9 cellular contexts compared by ENCODE assay signal in genomic region chr17:62692721-62693431, GRCh38.
A peak's percentile ranks its signal among the peaks of the same experiment; 100 is the strongest.
DNase-seq lines count a peak whose midpoint lies in the region; ATAC-seq lines count a peak whose summit lies in the region.
"Had no signal": no experiment of that assay in that cellular context is flagged by ENCODE, and none has a peak within 500 bp of the region (broad histone marks: within the 10 kb centered on the region; RNA-seq: fewer than 3 reads in every experiment).

No MANE protein-coding gene starts in this region.

- H3K4me3 Mint-ChIP-seq in stimulated activated naive B cell treated with anti-CD40 and anti-IgM and Interleukin-4, amounts not matched to agents 10 μg/mL and 1 μg/mL and 100 μg/mL, for 72 hours, result no peak overlapping the region
- H3K4me3 Mint-ChIP-seq: CD4-positive, CD25-positive, alpha-beta regulatory T cell had no signal

- WGBS in esophagus, 2 donors, result 62 to 77% methylated on average over 14 of the region's 14 CpGs

- H3K4me1 ChIP-seq in esophagus (ENCODE audit: control insufficient read depth in 2 of 2, insufficient read depth in 2 of 2, low read length in 1 of 2), result peaks cover 0 to 30% of the 10 kb centered on the region in 2 donors

- no peak overlapping the region for H3K27ac Mint-ChIP-seq in stimulated activated naive B cell treated with anti-CD40 and anti-IgM and Interleukin-4, amounts not matched to agents 10 μg/mL and 1 μg/mL and 100 μg/mL, for 72 hours
- H3K27ac Mint-ChIP-seq: CD4-positive, CD25-positive, alpha-beta regulatory T cell had no signal

- no peaks in the 10 kb centered on the region for H3K27me3 ChIP-seq in esophagus (ENCODE audit: control insufficient read depth in 1 of 2, insufficient read depth in 2 of 2, low read length in 2 of 2)

- H3K27ac ChIP-seq in esophagus (ENCODE audit: low read depth in 2 of 2, low read length in 1 of 2), result peak overlapping the region; percentile 25 to 34

- peaks cover 0 to 6% of the 10 kb centered on the region in 2 donors for H3K36me3 Mint-ChIP-seq in stimulated activated naive B cell treated with anti-CD40 and anti-IgM and Interleukin-4, amounts not matched to agents 10 μg/mL and 1 μg/mL and 100 μg/mL, for 72 hours
- H3K36me3 Mint-ChIP-seq: CD4-positive, CD25-positive, alpha-beta regulatory T cell had no signal

- H3K4me3 ChIP-seq in esophagus (ENCODE audit: low read depth in 1 of 2, low read length in 2 of 2), result no peak overlapping the region

- H3K27me3 Mint-ChIP-seq in stimulated activated naive B cell treated with anti-CD40 and anti-IgM and Interleukin-4, amounts not matched to agents 10 μg/mL and 1 μg/mL and 100 μg/mL, for 72 hours, result peaks cover 11 to 21% of the 10 kb centered on the region in 2 donors
- H3K27me3 Mint-ChIP-seq: CD4-positive, CD25-positive, alpha-beta regulatory T cell had no signal

- H3K9me3 Mint-ChIP-seq in stimulated activated naive B cell treated with anti-CD40 and anti-IgM and Interleukin-4, amounts not matched to agents 10 μg/mL and 1 μg/mL and 100 μg/mL, for 72 hours, result peaks cover 0 to 1% of the 10 kb centered on the region in 2 donors

- no peaks in the 10 kb centered on the region for H3K4me1 Mint-ChIP-seq in stimulated activated naive B cell treated with anti-CD40 and anti-IgM and Interleukin-4, amounts not matched to agents 10 μg/mL and 1 μg/mL and 100 μg/mL, for 72 hours
- H3K4me1 Mint-ChIP-seq: CD4-positive, CD25-positive, alpha-beta regulatory T cell had no signal

- no peaks in the 10 kb centered on the region for H3K9me3 ChIP-seq in esophagus (ENCODE audit: control insufficient read depth in 2 of 2, insufficient read depth in 1 of 2, low read depth in 1 of 2, low read length in 1 of 2)

- peak; percentile 42 to 57 for ATAC-seq in stimulated activated naive B cell treated with anti-CD40 and anti-IgM and Interleukin-4, amounts not matched to agents 10 μg/mL and 1 μg/mL and 100 μg/mL, for 72 hours (replicated peaks)
- no peak for ATAC-seq in HG02798 (IDR thresholded peaks at IDR 0.05; ENCODE audit: poor library complexity, unreplicated experiment)
- no peak for ATAC-seq in GM21390 (IDR thresholded peaks at IDR 0.05; ENCODE audit: unreplicated experiment)

- peak; percentile 51 to 61 for DNase-seq in NCI-H524 (lab: John Stamatoyannopoulos, UW)
- DNase-seq in NCI-H524 treated with DMSO at 0.1 percent for 48 hours (lab: John Stamatoyannopoulos, UW), result no peak
- DNase-seq in NCI-H2171 treated with DMSO at 0.1 percent for 48 hours (lab: John Stamatoyannopoulos, UW), result peak; percentile 70
- no peak for DNase-seq in stimulated activated naive B cell treated with anti-CD40 and anti-IgM and Interleukin-4, amounts not matched to agents 10 μg/mL and 1 μg/mL and 100 μg/mL, for 72 hours
- DNase-seq in cortex of kidney (lab: John Stamatoyannopoulos, UW), result no peak
- DNase-seq: CD4-positive, CD25-positive, alpha-beta regulatory T cell had no signal

- peaks cover 0 to 19% of the 10 kb centered on the region in 2 donors for H3K36me3 ChIP-seq in esophagus (ENCODE audit: control insufficient read depth in 2 of 2, insufficient read depth in 2 of 2, low read length in 1 of 2)

Comparison
In these comparisons a context has a peak if more than half of its experiments do, and no peak if none do; other contexts are left out.
1. DNase-seq: peak in NCI-H524 (2 of 2) and NCI-H2171 treated with DMSO at 0.1 percent for 48 hours (single experiment); none in NCI-H524 treated with DMSO at 0.1 percent for 48 hours (single experiment), stimulated activated naive B cell treated with anti-CD40 and anti-IgM and Interleukin-4, amounts not matched to agents 10 μg/mL and 1 μg/mL and 100 μg/mL, for 72 hours (single experiment) and cortex of kidney (single experiment).
2. ATAC-seq: peak in stimulated activated naive B cell treated with anti-CD40 and anti-IgM and Interleukin-4, amounts not matched to agents 10 μg/mL and 1 μg/mL and 100 μg/mL, for 72 hours (2 of 2); none in HG02798 (single experiment) and GM21390 (single experiment).